ENCODE assay signal across 8 cellular contexts in genomic region chr15:80955571-80956452, GRCh38. TPM values are rescaled to one million over a fixed set of nuclear protein-coding genes. Genes with fewer than 3 reads are reported as not detected.
DNase-seq lines count a peak whose midpoint lies in the region; ATAC-seq, FAIRE-seq and TF ChIP-seq lines count a peak whose summit lies in the region.
"Not testable (repeated sequence)": the region's sequence is repeated elsewhere in the genome, so short reads cannot be mapped to it uniquely, and the experiment has no call there.

No MANE protein-coding gene starts in this region.

- FAIRE-seq in RCC 7860 (lab: Jason Lieb, UNC) = peak; percentile 97

- intact Hi-C loops in Calu3 (cut with micrococcal nuclease; ENCODE audit: unreplicated experiment) = loop anchor here (2.0 kb wide), 1 partner anchor 159 kb away; no protein-coding TSS in a partner anchor
- intact Hi-C loops in head of caudate nucleus (cut with DNase I) = not testable (repeated sequence)

- H3K36me3 Mint-ChIP-seq in Calu3 (ENCODE audit: insufficient read depth, unreplicated experiment) = peaks cover 21% of the 10 kb centered on the region
- peaks cover 27% of the 10 kb centered on the region for H3K36me3 Mint-ChIP-seq in stimulated activated effector memory CD8-positive, alpha-beta T cell treated with anti-CD3 and anti-CD28 coated beads, Interleukin-12 subunit alpha, Interleukin-12 subunit beta, amount 100 ng/mL, for 72 hours

- BruUV-seq in Calu3 (replicated peaks; lab: Mats Ljungman, UMichigan) = not testable (repeated sequence)

- H3K27ac Mint-ChIP-seq in Calu3 (ENCODE audit: unreplicated experiment) = peak overlapping the region; percentile 91
- peak overlapping the region; percentile 37 for H3K27ac Mint-ChIP-seq in stimulated activated effector memory CD8-positive, alpha-beta T cell treated with anti-CD3 and anti-CD28 coated beads, Interleukin-12 subunit alpha, Interleukin-12 subunit beta, amount 100 ng/mL, for 72 hours

- not testable (repeated sequence) for TF ChIP-seq CTCF in Calu3 (IDR thresholded peaks at IDR 0.05; ENCODE audit: unreplicated experiment); astrocyte of the cerebellum (IDR thresholded peaks at IDR 0.05; ENCODE audit: low read depth, low read length, missing control alignments)

- H3K4me3 Mint-ChIP-seq in Calu3 (ENCODE audit: low read depth, unreplicated experiment) = peak overlapping the region; percentile 55
- H3K4me3 Mint-ChIP-seq in stimulated activated effector memory CD8-positive, alpha-beta T cell treated with anti-CD3 and anti-CD28 coated beads, Interleukin-12 subunit alpha, Interleukin-12 subunit beta, amount 100 ng/mL, for 72 hours = not testable (repeated sequence)

- not testable (repeated sequence) for H3K9me3 Mint-ChIP-seq in Calu3 (ENCODE audit: low read depth, unreplicated experiment); stimulated activated effector memory CD8-positive, alpha-beta T cell treated with anti-CD3 and anti-CD28 coated beads, Interleukin-12 subunit alpha, Interleukin-12 subunit beta, amount 100 ng/mL, for 72 hours

- CTCF ChIA-PET in Calu3 (lab: Charles Lee) = interaction anchor here (0.7 kb wide), 3 partner anchors 176 to 1270 kb away, joined by 4 to 6 read pairs (median 4); no protein-coding TSS in a partner anchor

- H3K4me3 ChIP-seq in astrocyte of the cerebellum (ENCODE audit: low read depth, low read length); skeletal muscle cell (ENCODE audit: low read depth, low read length): not testable (repeated sequence)

- not testable (repeated sequence) for H3K27me3 Mint-ChIP-seq in Calu3 (ENCODE audit: unreplicated experiment)

- peaks cover 33% of the 10 kb centered on the region for H3K4me1 Mint-ChIP-seq in Calu3 (ENCODE audit: low read depth, unreplicated experiment)
- peaks cover 37% of the 10 kb centered on the region for H3K4me1 Mint-ChIP-seq in stimulated activated effector memory CD8-positive, alpha-beta T cell treated with anti-CD3 and anti-CD28 coated beads, Interleukin-12 subunit alpha, Interleukin-12 subunit beta, amount 100 ng/mL, for 72 hours

- DNase-seq in Calu3 = peak; percentile 83
- DNase-seq in RCC 7860 (ENCODE audit: low spot score) = peak; percentile 97
- peak; percentile 24 to 34 for DNase-seq in activated CD8-positive, alpha-beta memory T cell treated with anti-CD3 and anti-CD28 coated beads for 4 hours (ENCODE audit: low read depth in 2 of 2)
- peak; percentile 91 for DNase-seq in astrocyte of the cerebellum (ENCODE audit: low read depth)
- DNase-seq in head of caudate nucleus = peak in 39 of 42 donors; percentile 8 to 81 (median 53)
- DNase-seq in skeletal muscle cell (ENCODE audit: low read depth) = peak; percentile 67
- peak; percentile 33 to 70 for DNase-seq in stimulated activated effector memory CD8-positive, alpha-beta T cell treated with anti-CD3 and anti-CD28 coated beads, Interleukin-12 subunit alpha, Interleukin-12 subunit beta, amount 100 ng/mL, for 72 hours (ENCODE audit: low spot score in 2 of 2)

- in situ Hi-C loops in astrocyte of the cerebellum (cut with HindIII; ENCODE audit: low sequenced_read_pairs) = not testable (repeated sequence)

- ATAC-seq in HG03558 (IDR thresholded peaks at IDR 0.05; ENCODE audit: extremely low read depth, unreplicated experiment) = peak; percentile 40
- peak; percentile 99 for ATAC-seq in stimulated activated effector memory CD8-positive, alpha-beta T cell treated with anti-CD3 and anti-CD28 coated beads, Interleukin-12 subunit alpha, Interleukin-12 subunit beta, amount 100 ng/mL, for 72 hours

RNA-seq across cellular contexts. Expression of gene MESD, which starts 33.8 kb away (rescaled TPM):
- 47.3 and 49.9 TPM in 2 replicates for total RNA-seq in Calu3 (2022)

RNA-seq across cellular contexts. Expression of gene TLNRD1, which starts 44.9 kb away (rescaled TPM):
- 31.8 and 33.4 TPM in 2 replicates for total RNA-seq in Calu3 (2022)

Comparison
In these comparisons a context has a peak if more than half of its experiments do, and no peak if none do; other contexts are left out.
1. DNase-seq: peak in every context shown above with its lines; median percentile 97 in RCC 7860; 91 in astrocyte of the cerebellum; 83 in Calu3; 67 in skeletal muscle cell; 53 in head of caudate nucleus; 52 in stimulated activated effector memory CD8-positive, alpha-beta T cell treated with anti-CD3 and anti-CD28 coated beads, Interleukin-12 subunit alpha, Interleukin-12 subunit beta, amount 100 ng/mL, for 72 hours; 29 in activated CD8-positive, alpha-beta memory T cell treated with anti-CD3 and anti-CD28 coated beads for 4 hours.